Comparison of ENCODE assay signal across 1 cellular context in the genomic region with DNA sequence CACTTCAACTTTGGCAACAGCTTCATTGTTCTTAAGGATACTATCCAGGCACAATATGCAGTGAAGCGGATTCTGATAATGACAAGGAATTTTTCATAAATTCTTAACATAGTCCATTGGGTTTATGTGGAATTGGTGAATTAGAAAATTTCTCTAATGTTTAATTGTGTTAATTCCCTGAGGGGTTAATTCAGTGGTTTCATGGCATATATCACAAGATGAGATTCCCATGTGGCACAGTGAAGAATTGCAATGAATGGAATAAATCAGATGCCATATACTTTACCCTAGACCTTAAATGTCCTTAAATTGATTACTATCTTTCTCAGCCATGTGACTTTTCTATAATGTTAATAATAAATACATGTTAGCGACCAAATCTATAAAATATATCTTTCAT.
TF ChIP-seq lines count a peak whose summit lies in the region.

No MANE protein-coding gene starts in this region.

TF ChIP-seq in GM23338, 12 proteins besides CTCF, POLR2A, EP300 and RAD21 (continued from another document):
- TF ChIP-seq, protein P1, sequence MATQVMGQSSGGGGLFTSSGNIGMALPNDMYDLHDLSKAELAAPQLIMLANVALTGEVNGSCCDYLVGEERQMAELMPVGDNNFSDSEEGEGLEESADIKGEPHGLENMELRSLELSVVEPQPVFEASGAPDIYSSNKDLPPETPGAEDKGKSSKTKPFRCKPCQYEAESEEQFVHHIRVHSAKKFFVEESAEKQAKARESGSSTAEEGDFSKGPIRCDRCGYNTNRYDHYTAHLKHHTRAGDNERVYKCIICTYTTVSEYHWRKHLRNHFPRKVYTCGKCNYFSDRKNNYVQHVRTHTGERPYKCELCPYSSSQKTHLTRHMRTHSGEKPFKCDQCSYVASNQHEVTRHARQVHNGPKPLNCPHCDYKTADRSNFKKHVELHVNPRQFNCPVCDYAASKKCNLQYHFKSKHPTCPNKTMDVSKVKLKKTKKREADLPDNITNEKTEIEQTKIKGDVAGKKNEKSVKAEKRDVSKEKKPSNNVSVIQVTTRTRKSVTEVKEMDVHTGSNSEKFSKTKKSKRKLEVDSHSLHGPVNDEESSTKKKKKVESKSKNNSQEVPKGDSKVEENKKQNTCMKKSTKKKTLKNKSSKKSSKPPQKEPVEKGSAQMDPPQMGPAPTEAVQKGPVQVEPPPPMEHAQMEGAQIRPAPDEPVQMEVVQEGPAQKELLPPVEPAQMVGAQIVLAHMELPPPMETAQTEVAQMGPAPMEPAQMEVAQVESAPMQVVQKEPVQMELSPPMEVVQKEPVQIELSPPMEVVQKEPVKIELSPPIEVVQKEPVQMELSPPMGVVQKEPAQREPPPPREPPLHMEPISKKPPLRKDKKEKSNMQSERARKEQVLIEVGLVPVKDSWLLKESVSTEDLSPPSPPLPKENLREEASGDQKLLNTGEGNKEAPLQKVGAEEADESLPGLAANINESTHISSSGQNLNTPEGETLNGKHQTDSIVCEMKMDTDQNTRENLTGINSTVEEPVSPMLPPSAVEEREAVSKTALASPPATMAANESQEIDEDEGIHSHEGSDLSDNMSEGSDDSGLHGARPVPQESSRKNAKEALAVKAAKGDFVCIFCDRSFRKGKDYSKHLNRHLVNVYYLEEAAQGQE (IDR thresholded peaks at IDR 0.05; ENCODE audit: unreplicated experiment) = no peak
- TF ChIP-seq ETS1 (IDR thresholded peaks at IDR 0.05) (no peak), ZNF114 (CRISPR knock-in tag; IDR thresholded peaks at IDR 0.05) (no peak), EZH2 (IDR thresholded peaks at IDR 0.05; ENCODE audit: low read depth, unreplicated experiment) (no peak), NANOG (IDR thresholded peaks at IDR 0.05; ENCODE audit: borderline replicate concordance) (no peak), JUNB (IDR thresholded peaks at IDR 0.05; ENCODE audit: unreplicated experiment) (no peak), POLR2AphosphoS5 (IDR thresholded peaks at IDR 0.05; ENCODE audit: low read depth) (no peak)
